ENCODE assay signal across 9 cellular contexts in genomic region chr16:49491736-49492089, GRCh38.
DNase-seq lines count a peak whose midpoint lies in the region; ATAC-seq and TF ChIP-seq lines count a peak whose summit lies in the region.
"Had no signal": no experiment of that assay in that cellular context is flagged by ENCODE, and none has a peak within 500 bp of the region (broad histone marks: within the 10 kb centered on the region; RNA-seq: fewer than 3 reads in every experiment).

No MANE protein-coding gene starts in this region.

- H3K27ac ChIP-seq in WERI-Rb-1 (peak overlapping the region; percentile 71), psoas muscle (no peak overlapping the region)
- H3K27ac ChIP-seq: VCaP had no signal

- TF ChIP-seq CTCF in WERI-Rb-1 (IDR thresholded peaks at IDR 0.05; ENCODE audit: low read depth, low read length) (no peak), psoas muscle (IDR thresholded peaks at IDR 0.05) (no peak)

- peaks cover 2% of the 10 kb centered on the region; the same call in 1 of the 2 replicates for H3K4me1 ChIP-seq in ES-I3 (ENCODE audit: insufficient read depth, low read length)
- no peaks in the 10 kb centered on the region for H3K4me1 ChIP-seq in psoas muscle

- H3K4me3 ChIP-seq in WERI-Rb-1 (ENCODE audit: low read depth, low read length): peak overlapping the region; percentile 37
- peak overlapping the region; percentile 47 for H3K4me3 ChIP-seq in psoas muscle

- H3K36me3 ChIP-seq in ES-I3 (ENCODE audit: insufficient read depth, low read length): no peaks in the 10 kb centered on the region
- H3K36me3 ChIP-seq in WERI-Rb-1: no peaks in the 10 kb centered on the region
- no peaks in the 10 kb centered on the region for H3K36me3 ChIP-seq in psoas muscle (ENCODE audit: insufficient read depth in 1 of 2, low read depth in 1 of 2)

- peak overlapping the region; percentile 15; the same call in 1 of the 2 replicates for H3K9ac ChIP-seq in ES-I3 (ENCODE audit: low read depth, low read length)

- peak; percentile 79 for ATAC-seq in left ventricle myocardium superior
- peak in 2 of 4 donors; percentile 13 to 33 for ATAC-seq in psoas muscle
- no peak for ATAC-seq in HG03521 (IDR thresholded peaks at IDR 0.05; ENCODE audit: unreplicated experiment)
- ATAC-seq in HG02840 (IDR thresholded peaks at IDR 0.05; ENCODE audit: low FRiP score, unreplicated experiment): no peak

- no peaks in the 10 kb centered on the region for H3K9me3 ChIP-seq in ES-I3 (ENCODE audit: control insufficient read depth, insufficient read depth, low read length)
- H3K9me3 ChIP-seq in WERI-Rb-1 (ENCODE audit: severe bottlenecking): no peaks in the 10 kb centered on the region
- no peaks in the 10 kb centered on the region for H3K9me3 ChIP-seq in psoas muscle

- intact Hi-C loops in left ventricle myocardium superior (cut with micrococcal nuclease): no loop called here
- intact Hi-C loops in psoas muscle (cut with DNase I): loop anchor here (2.0 to 10.0 kb wide), 4 partner anchors 101 to 431 kb away; partner anchors contain the start of gene ZNF423 (in 1 of the 2)

- H3K27me3 ChIP-seq in WERI-Rb-1 (ENCODE audit: insufficient read depth, low read depth, severe bottlenecking) (no peaks in the 10 kb centered on the region), psoas muscle (ENCODE audit: insufficient read depth in 3 of 3, low read length in 2 of 3) (no peaks in the 10 kb centered on the region)

- 49 to 65% (median 54%) methylated on average over 14 of the region's 14 CpGs for WGBS in psoas muscle, 3 donors

- DNase-seq in WERI-Rb-1 (peak; percentile 69), left ventricle myocardium superior (peak; percentile 54), psoas muscle (peak; percentile 43 to 56), Kasumi-1 (lab: John Stamatoyannopoulos, UW) (no peak), DMS53 (lab: John Stamatoyannopoulos, UW) (no peak)

Comparison
In these comparisons a context has a peak if more than half of its experiments do, and no peak if none do; other contexts are left out.
1. DNase-seq: peak in WERI-Rb-1 (single experiment), left ventricle myocardium superior (single experiment) and psoas muscle (2 of 2); none in Kasumi-1 (0 of 2) and DMS53 (single experiment).